In the genomic region with DNA sequence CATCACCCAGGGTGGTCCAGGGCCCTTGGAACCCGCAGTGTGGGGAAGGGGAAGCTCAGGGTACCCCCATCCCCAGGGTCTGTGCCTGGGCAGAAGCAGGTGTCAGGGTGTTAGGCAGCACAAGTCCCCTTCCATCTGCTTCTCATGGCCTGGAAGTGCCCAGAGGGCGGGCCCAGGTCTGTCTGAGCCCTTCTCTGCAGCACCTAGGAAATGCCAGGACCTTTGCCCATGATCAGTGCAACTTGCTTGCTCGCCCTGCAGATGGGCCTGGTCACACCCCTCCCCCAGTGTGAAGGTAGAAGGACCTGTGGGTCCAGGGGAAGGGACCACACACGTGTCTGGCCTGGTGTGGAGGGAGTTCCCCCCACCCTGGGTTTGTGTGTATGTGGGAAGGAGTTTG, we compare ENCODE assay signal across 9 cellular contexts.
"Had no signal": no experiment of that assay in that cellular context is flagged by ENCODE, and none has a peak within 500 bp of the region (broad histone marks: within the 10 kb centered on the region; RNA-seq: fewer than 3 reads in every experiment).

No MANE protein-coding gene starts in this region.

- FAIRE-seq: HepG2, K562 had no signal

- H3K27ac ChIP-seq: GM23248, HL-60 had no signal

- H3K9ac ChIP-seq: GM23248 had no signal

- H3K9me3 ChIP-seq: HAP-1 had no signal

- H3K4me1 ChIP-seq: HAP-1 had no signal

- DNase-seq: GM23248, GOT3, H7, HFFc6 had no signal

- H3K4me3 Mint-ChIP-seq: HFFc6 had no signal

- H2AFZ ChIP-seq: GM23248 had no signal

- H3K27ac Mint-ChIP-seq: HFFc6 had no signal

- H3K4me3 ChIP-seq: GM23248, HAP-1, K562 had no signal

- H3K36me3 ChIP-seq: HAP-1 had no signal

- ATAC-seq: HCT116, HepG2, K562 had no signal
